1 cellular context compared by ENCODE assay signal in genomic region chr2:241507430-241508239, GRCh38.
A peak's percentile ranks its signal among the peaks of the same experiment; 100 is the strongest.
TF ChIP-seq lines count a peak whose summit lies in the region.

No MANE protein-coding gene starts in this region.

TF ChIP-seq in WTC11, 78 proteins besides CTCF, POLR2A, EP300 and RAD21 (continued from another document and continues in another):
- TF ChIP-seq E2F1 (CRISPR knock-in tag; IDR thresholded peaks at IDR 0.05) (0 out of 2 replicates have a peak, but pooled peaks have one; percentile 5), MXD4 (CRISPR knock-in tag; IDR thresholded peaks at IDR 0.05; ENCODE audit: borderline replicate concordance) (no peak), FOXP1 (CRISPR knock-in tag; IDR thresholded peaks at IDR 0.05; ENCODE audit: borderline replicate concordance) (no peak), TEAD1 (CRISPR knock-in tag; IDR thresholded peaks at IDR 0.05) (no peak), HMGA2 (CRISPR knock-in tag; IDR thresholded peaks at IDR 0.05) (no peak), ESRRA (CRISPR knock-in tag; IDR thresholded peaks at IDR 0.05; ENCODE audit: borderline replicate concordance) (no peak), MYBL2 (CRISPR knock-in tag; IDR thresholded peaks at IDR 0.05) (no peak), ZNF317 (CRISPR knock-in tag; IDR thresholded peaks at IDR 0.05; ENCODE audit: borderline replicate concordance, low read depth) (no peak), CBFB (CRISPR knock-in tag; IDR thresholded peaks at IDR 0.05; ENCODE audit: low read depth) (no peak), FOXK1 (CRISPR knock-in tag; IDR thresholded peaks at IDR 0.05) (no peak), FOXP4 (CRISPR knock-in tag; IDR thresholded peaks at IDR 0.05) (no peak), FOXJ3 (CRISPR knock-in tag; IDR thresholded peaks at IDR 0.05; ENCODE audit: borderline replicate concordance) (no peak), ZNF425 (CRISPR knock-in tag; conservative IDR thresholded peaks at IDR 0.05) (no peak), ZNF263 (CRISPR knock-in tag; IDR thresholded peaks at IDR 0.05; ENCODE audit: low read depth) (no peak), ZNF671 (CRISPR knock-in tag; IDR thresholded peaks at IDR 0.05) (no peak), AR (CRISPR knock-in tag; IDR thresholded peaks at IDR 0.05) (no peak), ELF4 (CRISPR knock-in tag; IDR thresholded peaks at IDR 0.05; ENCODE audit: low read depth) (no peak), ZBTB21 (CRISPR knock-in tag; IDR thresholded peaks at IDR 0.05; ENCODE audit: borderline replicate concordance) (no peak), ZNF232 (CRISPR knock-in tag; IDR thresholded peaks at IDR 0.05) (no peak), STAT6 (CRISPR knock-in tag; conservative IDR thresholded peaks at IDR 0.05; ENCODE audit: low read depth) (no peak), TP53 (CRISPR knock-in tag; IDR thresholded peaks at IDR 0.05) (no peak), KAT7 (CRISPR knock-in tag; IDR thresholded peaks at IDR 0.05; ENCODE audit: borderline replicate concordance) (no peak), NR3C1 (CRISPR knock-in tag; conservative IDR thresholded peaks at IDR 0.05; ENCODE audit: low read depth) (no peak), GABPB1 (CRISPR knock-in tag; IDR thresholded peaks at IDR 0.05) (0 out of 2 replicates have a peak, but pooled peaks have one; percentile 7), ZNF138 (CRISPR knock-in tag; conservative IDR thresholded peaks at IDR 0.05) (peak; percentile 31; the same call in 1 of the 2 replicates), JUN (CRISPR knock-in tag; IDR thresholded peaks at IDR 0.05) (no peak), HMGXB4 (CRISPR knock-in tag; IDR thresholded peaks at IDR 0.05) (peak; percentile 52), ETV6 (CRISPR knock-in tag; IDR thresholded peaks at IDR 0.05) (no peak), ATF2 (CRISPR knock-in tag; IDR thresholded peaks at IDR 0.05; ENCODE audit: borderline replicate concordance, low read depth) (no peak)
- TF ChIP-seq, protein P1, sequence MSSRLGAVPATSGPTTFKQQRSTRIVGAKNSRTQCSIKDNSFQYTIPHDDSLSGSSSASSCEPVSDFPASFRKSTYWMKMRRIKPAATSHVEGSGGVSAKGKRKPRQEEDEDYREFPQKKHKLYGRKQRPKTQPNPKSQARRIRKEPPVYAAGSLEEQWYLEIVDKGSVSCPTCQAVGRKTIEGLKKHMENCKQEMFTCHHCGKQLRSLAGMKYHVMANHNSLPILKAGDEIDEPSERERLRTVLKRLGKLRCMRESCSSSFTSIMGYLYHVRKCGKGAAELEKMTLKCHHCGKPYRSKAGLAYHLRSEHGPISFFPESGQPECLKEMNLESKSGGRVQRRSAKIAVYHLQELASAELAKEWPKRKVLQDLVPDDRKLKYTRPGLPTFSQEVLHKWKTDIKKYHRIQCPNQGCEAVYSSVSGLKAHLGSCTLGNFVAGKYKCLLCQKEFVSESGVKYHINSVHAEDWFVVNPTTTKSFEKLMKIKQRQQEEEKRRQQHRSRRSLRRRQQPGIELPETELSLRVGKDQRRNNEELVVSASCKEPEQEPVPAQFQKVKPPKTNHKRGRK (CRISPR knock-in tag; IDR thresholded peaks at IDR 0.05; ENCODE audit: borderline replicate concordance) = no peak
- TF ChIP-seq, protein P2, sequence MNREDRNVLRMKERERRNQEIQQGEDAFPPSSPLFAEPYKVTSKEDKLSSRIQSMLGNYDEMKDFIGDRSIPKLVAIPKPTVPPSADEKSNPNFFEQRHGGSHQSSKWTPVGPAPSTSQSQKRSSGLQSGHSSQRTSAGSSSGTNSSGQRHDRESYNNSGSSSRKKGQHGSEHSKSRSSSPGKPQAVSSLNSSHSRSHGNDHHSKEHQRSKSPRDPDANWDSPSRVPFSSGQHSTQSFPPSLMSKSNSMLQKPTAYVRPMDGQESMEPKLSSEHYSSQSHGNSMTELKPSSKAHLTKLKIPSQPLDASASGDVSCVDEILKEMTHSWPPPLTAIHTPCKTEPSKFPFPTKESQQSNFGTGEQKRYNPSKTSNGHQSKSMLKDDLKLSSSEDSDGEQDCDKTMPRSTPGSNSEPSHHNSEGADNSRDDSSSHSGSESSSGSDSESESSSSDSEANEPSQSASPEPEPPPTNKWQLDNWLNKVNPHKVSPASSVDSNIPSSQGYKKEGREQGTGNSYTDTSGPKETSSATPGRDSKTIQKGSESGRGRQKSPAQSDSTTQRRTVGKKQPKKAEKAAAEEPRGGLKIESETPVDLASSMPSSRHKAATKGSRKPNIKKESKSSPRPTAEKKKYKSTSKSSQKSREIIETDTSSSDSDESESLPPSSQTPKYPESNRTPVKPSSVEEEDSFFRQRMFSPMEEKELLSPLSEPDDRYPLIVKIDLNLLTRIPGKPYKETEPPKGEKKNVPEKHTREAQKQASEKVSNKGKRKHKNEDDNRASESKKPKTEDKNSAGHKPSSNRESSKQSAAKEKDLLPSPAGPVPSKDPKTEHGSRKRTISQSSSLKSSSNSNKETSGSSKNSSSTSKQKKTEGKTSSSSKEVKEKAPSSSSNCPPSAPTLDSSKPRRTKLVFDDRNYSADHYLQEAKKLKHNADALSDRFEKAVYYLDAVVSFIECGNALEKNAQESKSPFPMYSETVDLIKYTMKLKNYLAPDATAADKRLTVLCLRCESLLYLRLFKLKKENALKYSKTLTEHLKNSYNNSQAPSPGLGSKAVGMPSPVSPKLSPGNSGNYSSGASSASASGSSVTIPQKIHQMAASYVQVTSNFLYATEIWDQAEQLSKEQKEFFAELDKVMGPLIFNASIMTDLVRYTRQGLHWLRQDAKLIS (CRISPR knock-in tag; IDR thresholded peaks at IDR 0.05; ENCODE audit: borderline replicate concordance) = no peak
- TF ChIP-seq, protein P3, sequence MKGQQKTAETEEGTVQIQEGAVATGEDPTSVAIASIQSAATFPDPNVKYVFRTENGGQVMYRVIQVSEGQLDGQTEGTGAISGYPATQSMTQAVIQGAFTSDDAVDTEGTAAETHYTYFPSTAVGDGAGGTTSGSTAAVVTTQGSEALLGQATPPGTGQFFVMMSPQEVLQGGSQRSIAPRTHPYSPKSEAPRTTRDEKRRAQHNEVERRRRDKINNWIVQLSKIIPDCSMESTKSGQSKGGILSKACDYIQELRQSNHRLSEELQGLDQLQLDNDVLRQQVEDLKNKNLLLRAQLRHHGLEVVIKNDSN (CRISPR knock-in tag; IDR thresholded peaks at IDR 0.05) = no peak
- TF ChIP-seq, protein P4, sequence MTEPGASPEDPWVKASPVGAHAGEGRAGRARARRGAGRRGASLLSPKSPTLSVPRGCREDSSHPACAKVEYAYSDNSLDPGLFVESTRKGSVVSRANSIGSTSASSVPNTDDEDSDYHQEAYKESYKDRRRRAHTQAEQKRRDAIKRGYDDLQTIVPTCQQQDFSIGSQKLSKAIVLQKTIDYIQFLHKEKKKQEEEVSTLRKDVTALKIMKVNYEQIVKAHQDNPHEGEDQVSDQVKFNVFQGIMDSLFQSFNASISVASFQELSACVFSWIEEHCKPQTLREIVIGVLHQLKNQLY (CRISPR knock-in tag; IDR thresholded peaks at IDR 0.05) = 0 out of 2 replicates have a peak, but pooled peaks have one; percentile 25
- TF ChIP-seq, protein P5, sequence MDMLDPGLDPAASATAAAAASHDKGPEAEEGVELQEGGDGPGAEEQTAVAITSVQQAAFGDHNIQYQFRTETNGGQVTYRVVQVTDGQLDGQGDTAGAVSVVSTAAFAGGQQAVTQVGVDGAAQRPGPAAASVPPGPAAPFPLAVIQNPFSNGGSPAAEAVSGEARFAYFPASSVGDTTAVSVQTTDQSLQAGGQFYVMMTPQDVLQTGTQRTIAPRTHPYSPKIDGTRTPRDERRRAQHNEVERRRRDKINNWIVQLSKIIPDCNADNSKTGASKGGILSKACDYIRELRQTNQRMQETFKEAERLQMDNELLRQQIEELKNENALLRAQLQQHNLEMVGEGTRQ (CRISPR knock-in tag; IDR thresholded peaks at IDR 0.05) = no peak
